ENCODE assay signal across 15 cellular contexts in genomic region chr5:139961435-139962157, GRCh38.
DNase-seq lines count a peak whose midpoint lies in the region; ATAC-seq, FAIRE-seq and TF ChIP-seq lines count a peak whose summit lies in the region.
"Had no signal": no experiment of that assay in that cellular context is flagged by ENCODE, and none has a peak within 500 bp of the region (broad histone marks: within the 10 kb centered on the region; RNA-seq: fewer than 3 reads in every experiment).

No MANE protein-coding gene starts in this region.

- no peaks in the 10 kb centered on the region for H3K36me3 Mint-ChIP-seq in activated T-helper 2 cell treated with anti-CD3 and anti-CD28 coated beads, Interferon-gamma antibody, Interleukin-2, Interleukin-4, amounts not matched to agents 10 μg/mL and 5 μg/mL and 100 μg/mL, durations not matched to agents 14 hours and 24 hours and 36 hours (ENCODE audit: low read depth)

- no peak overlapping the region for H3K27ac Mint-ChIP-seq in activated T-helper 2 cell treated with anti-CD3 and anti-CD28 coated beads, Interferon-gamma antibody, Interleukin-2, Interleukin-4, amounts not matched to agents 10 μg/mL and 5 μg/mL and 100 μg/mL, durations not matched to agents 14 hours and 24 hours and 36 hours
- H3K27ac Mint-ChIP-seq: activated B cell treated with CpG ODN at 0.5 μM for 24 hours; stimulated activated naive CD8-positive, alpha-beta T cell treated with anti-CD3 and anti-CD28 coated beads, Interleukin-15, Interleukin-2, amounts not matched to agents 100 ng/mL and 50 ng/mL, for 24 hours had no signal

- ATAC-seq in GM21423 (IDR thresholded peaks at IDR 0.05; ENCODE audit: unreplicated experiment) = peak; percentile 38
- ATAC-seq in HG03159 (IDR thresholded peaks at IDR 0.05; ENCODE audit: unreplicated experiment) = peak; percentile 46

- no peaks in the 10 kb centered on the region for H3K4me1 Mint-ChIP-seq in activated T-helper 2 cell treated with anti-CD3 and anti-CD28 coated beads, Interferon-gamma antibody, Interleukin-2, Interleukin-4, amounts not matched to agents 10 μg/mL and 5 μg/mL and 100 μg/mL, durations not matched to agents 14 hours and 24 hours and 36 hours (ENCODE audit: low read depth)
- H3K4me1 Mint-ChIP-seq: activated B cell treated with CpG ODN at 0.5 μM for 24 hours; central memory CD8-positive, alpha-beta T cell had no signal

- FAIRE-seq in endometrium (lab: Jason Lieb, UNC) = peak; percentile 90

- no peak overlapping the region for H3K4me3 Mint-ChIP-seq in activated T-helper 2 cell treated with anti-CD3 and anti-CD28 coated beads, Interferon-gamma antibody, Interleukin-2, Interleukin-4, amounts not matched to agents 10 μg/mL and 5 μg/mL and 100 μg/mL, durations not matched to agents 14 hours and 24 hours and 36 hours (ENCODE audit: low read depth)
- H3K4me3 Mint-ChIP-seq: activated B cell treated with CpG ODN at 0.5 μM for 24 hours; central memory CD8-positive, alpha-beta T cell; stimulated activated naive CD8-positive, alpha-beta T cell treated with anti-CD3 and anti-CD28 coated beads, Interleukin-15, Interleukin-2, amounts not matched to agents 100 ng/mL and 50 ng/mL, for 24 hours had no signal

- TF ChIP-seq CTCF in GM06990 (IDR thresholded peaks at IDR 0.05; ENCODE audit: insufficient read depth, low read length, poor library complexity, severe bottlenecking) = no peak

- DNase-seq in GM06990 (ENCODE audit: extremely low read depth, insufficient read length) (peak; percentile 40), NCI-H524 (lab: John Stamatoyannopoulos, UW) (no peak), NCI-H2107 (lab: John Stamatoyannopoulos, UW) (no peak)
- DNase-seq in activated naive CD4-positive, alpha-beta T cell (lab: John Stamatoyannopoulos, UW) = no peak
- no peak for DNase-seq in activated T-helper 2 cell treated with anti-CD3 and anti-CD28 coated beads, Interferon-gamma antibody, Interleukin-2, Interleukin-4, amounts not matched to agents 10 μg/mL and 5 μg/mL and 100 μg/mL, durations not matched to agents 14 hours and 24 hours and 36 hours (ENCODE audit: low spot score)
- DNase-seq: activated B cell treated with CpG ODN at 0.5 μM for 24 hours, AML-193, EL had no signal

- no peaks in the 10 kb centered on the region for H3K36me3 ChIP-seq in GM06990 (ENCODE audit: control insufficient read depth, insufficient read depth, low read length)
- H3K36me3 ChIP-seq: neutrophil, SJSA1 had no signal

- H3K9me3 Mint-ChIP-seq in activated T-helper 2 cell treated with anti-CD3 and anti-CD28 coated beads, Interferon-gamma antibody, Interleukin-2, Interleukin-4, amounts not matched to agents 10 μg/mL and 5 μg/mL and 100 μg/mL, durations not matched to agents 14 hours and 24 hours and 36 hours = no peaks in the 10 kb centered on the region
- H3K9me3 Mint-ChIP-seq: activated B cell treated with CpG ODN at 0.5 μM for 24 hours; central memory CD8-positive, alpha-beta T cell; stimulated activated naive CD8-positive, alpha-beta T cell treated with anti-CD3 and anti-CD28 coated beads, Interleukin-15, Interleukin-2, amounts not matched to agents 100 ng/mL and 50 ng/mL, for 24 hours had no signal

- H3K4me3 ChIP-seq in GM06990 (replicated peaks; ENCODE audit: low read depth, low read length) = no peak overlapping the region
- H3K4me3 ChIP-seq: SJSA1 had no signal

- peaks cover 3% of the 10 kb centered on the region for H3K27me3 Mint-ChIP-seq in activated T-helper 2 cell treated with anti-CD3 and anti-CD28 coated beads, Interferon-gamma antibody, Interleukin-2, Interleukin-4, amounts not matched to agents 10 μg/mL and 5 μg/mL and 100 μg/mL, durations not matched to agents 14 hours and 24 hours and 36 hours (ENCODE audit: low read depth)
- H3K27me3 Mint-ChIP-seq: central memory CD8-positive, alpha-beta T cell had no signal

- H3K27me3 ChIP-seq in GM06990 (replicated peaks; ENCODE audit: control insufficient read depth, insufficient read depth, low read length) = no peaks in the 10 kb centered on the region

- intact Hi-C loops in activated T-helper 2 cell treated with anti-CD3 and anti-CD28 coated beads, Interferon-gamma antibody, Interleukin-2, Interleukin-4, amounts not matched to agents 10 μg/mL and 5 μg/mL and 100 μg/mL, durations not matched to agents 14 hours and 24 hours and 36 hours (cut with micrococcal nuclease) = no loop called here
